Comparison of ENCODE assay signal across 16 cellular contexts in the genomic region with DNA sequence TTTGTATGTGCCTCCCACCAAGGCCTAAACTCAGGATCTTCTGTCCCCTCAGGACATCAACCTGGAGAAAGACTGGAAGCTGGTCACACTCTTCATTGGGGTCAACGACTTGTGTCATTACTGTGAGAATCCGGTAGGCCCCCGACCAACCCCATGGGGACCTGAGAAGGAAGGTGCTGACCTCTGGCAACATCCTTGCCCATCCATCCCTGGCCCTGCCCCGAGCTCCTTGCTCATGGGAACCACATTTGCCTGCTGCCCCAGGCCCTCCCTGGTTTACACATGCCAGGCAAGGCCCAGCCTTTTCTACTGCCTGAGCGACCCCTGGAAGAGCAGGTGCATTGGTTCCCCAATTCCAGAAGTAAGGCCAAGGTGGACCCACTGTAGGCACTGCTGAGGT.
A peak's percentile ranks its signal among the peaks of the same experiment; 100 is the strongest.
DNase-seq lines count a peak whose midpoint lies in the region; ATAC-seq lines count a peak whose summit lies in the region.
"Had no signal": no experiment of that assay in that cellular context is flagged by ENCODE, and none has a peak within 500 bp of the region (broad histone marks: within the 10 kb centered on the region; RNA-seq: fewer than 3 reads in every experiment).

No MANE protein-coding gene starts in this region.

- no peaks in the 10 kb centered on the region for H3K27me3 Mint-ChIP-seq in activated CD4-positive, alpha-beta T cell treated with anti-CD3 and anti-CD28 coated beads for 36 hours
- H3K27me3 Mint-ChIP-seq in activated naive CD8-positive, alpha-beta T cell treated with anti-CD3 and anti-CD28 coated beads, Interleukin-2, amount 50 U/mL, for 24 hours: no peaks in the 10 kb centered on the region
- no peaks in the 10 kb centered on the region for H3K27me3 Mint-ChIP-seq in stimulated activated naive B cell treated with anti-CD40 and anti-IgM and Interleukin-4, amounts not matched to agents 10 μg/mL and 1 μg/mL and 100 μg/mL, for 72 hours
- H3K27me3 Mint-ChIP-seq: activated CD8-positive, alpha-beta memory T cell treated with anti-CD3 and anti-CD28 coated beads, Interleukin-2, amount 10 ng/mL, durations not matched to agents 7 days and 5 days; IgD-negative memory B cell had no signal

- H3K9me3 Mint-ChIP-seq in activated CD4-positive, alpha-beta T cell treated with anti-CD3 and anti-CD28 coated beads for 36 hours (ENCODE audit: low read depth): peaks cover 5% of the 10 kb centered on the region
- no peaks in the 10 kb centered on the region for H3K9me3 Mint-ChIP-seq in activated naive CD8-positive, alpha-beta T cell treated with anti-CD3 and anti-CD28 coated beads, Interleukin-2, amount 50 U/mL, for 24 hours
- peaks cover 0 to 2% of the 10 kb centered on the region in 2 donors for H3K9me3 Mint-ChIP-seq in stimulated activated naive B cell treated with anti-CD40 and anti-IgM and Interleukin-4, amounts not matched to agents 10 μg/mL and 1 μg/mL and 100 μg/mL, for 72 hours

- no peak overlapping the region for H3K4me3 ChIP-seq in mucosa of stomach (ENCODE audit: low read length)
- H3K4me3 ChIP-seq in HAP-1: no peak overlapping the region

- H3K36me3 ChIP-seq in mucosa of stomach (ENCODE audit: control insufficient read depth, insufficient read depth, low read length) (no peaks in the 10 kb centered on the region), HAP-1 (replicated peaks) (no peaks in the 10 kb centered on the region)

- H3K9me3 ChIP-seq in mucosa of stomach (ENCODE audit: control insufficient read depth, low read length) (no peaks in the 10 kb centered on the region), HAP-1 (no peaks in the 10 kb centered on the region)
- H3K9me3 ChIP-seq: Caco-2 had no signal

- ATAC-seq in activated CD4-positive, alpha-beta T cell treated with anti-CD3 and anti-CD28 coated beads for 36 hours: no peak
- ATAC-seq in activated naive CD8-positive, alpha-beta T cell treated with anti-CD3 and anti-CD28 coated beads, Interleukin-2, amount 50 U/mL, for 24 hours: no peak
- ATAC-seq in stimulated activated naive B cell treated with anti-CD40 and anti-IgM and Interleukin-4, amounts not matched to agents 10 μg/mL and 1 μg/mL and 100 μg/mL, for 72 hours (replicated peaks): no peak
- ATAC-seq in HG02571 (IDR thresholded peaks at IDR 0.05; ENCODE audit: unreplicated experiment): no peak
- ATAC-seq: activated CD8-positive, alpha-beta memory T cell treated with anti-CD3 and anti-CD28 coated beads, Interleukin-2, amount 10 ng/mL, durations not matched to agents 7 days and 5 days had no signal

- DNase-seq in activated CD4-positive, alpha-beta T cell treated with anti-CD3 and anti-CD28 coated beads for 36 hours: no peak
- no peak for DNase-seq in activated CD4-positive, alpha-beta T cell treated with anti-CD3 and anti-CD28 coated beads for 48 hours
- no peak for DNase-seq in activated naive CD8-positive, alpha-beta T cell treated with anti-CD3 and anti-CD28 coated beads, Interleukin-2, amount 50 U/mL, for 24 hours
- no peak for DNase-seq in stimulated activated naive B cell treated with anti-CD40 and anti-IgM and Interleukin-4, amounts not matched to agents 10 μg/mL and 1 μg/mL and 100 μg/mL, for 72 hours
- DNase-seq in cerebellar nuclear complex (lab: John Stamatoyannopoulos, UW): no peak
- DNase-seq in HAP-1 (ENCODE audit: low spot score in 2 of 2): no peak
- DNase-seq: 8988T; activated CD8-positive, alpha-beta memory T cell treated with anti-CD3 and anti-CD28 coated beads, Interleukin-2, amount 10 ng/mL, durations not matched to agents 7 days and 5 days; Caco-2; head of caudate nucleus; mammary epithelial cell; NCI-H1436 treated with DMSO at 0.1 percent for 48 hours; NCI-H524 had no signal

- intact Hi-C loops in activated CD4-positive, alpha-beta T cell treated with anti-CD3 and anti-CD28 coated beads for 36 hours (cut with DNase I, micrococcal nuclease): loop anchor here in 1 of 2 experiments (10.0 kb wide), 1 partner anchor 1518 kb away; the partner anchor contains the start of gene YPEL5

- peak overlapping the region; percentile 62 for H3K27ac Mint-ChIP-seq in activated CD4-positive, alpha-beta T cell treated with anti-CD3 and anti-CD28 coated beads for 36 hours
- peak overlapping the region; percentile 39 for H3K27ac Mint-ChIP-seq in activated naive CD8-positive, alpha-beta T cell treated with anti-CD3 and anti-CD28 coated beads, Interleukin-2, amount 50 U/mL, for 24 hours
- peak overlapping the region; percentile 65 for H3K27ac Mint-ChIP-seq in stimulated activated naive B cell treated with anti-CD40 and anti-IgM and Interleukin-4, amounts not matched to agents 10 μg/mL and 1 μg/mL and 100 μg/mL, for 72 hours

- POLR2A ChIA-PET in activated CD4-positive, alpha-beta T cell treated with anti-CD3 and anti-CD28 coated beads for 36 hours (lab: Charles Lee): interaction anchor here (0.6 kb wide), 1 partner anchor 350 kb away, joined by 8 read pairs; no protein-coding TSS in a partner anchor

- H3K27me3 ChIP-seq in mucosa of stomach (ENCODE audit: control insufficient read depth, insufficient read depth, low read length): no peaks in the 10 kb centered on the region
- no peaks in the 10 kb centered on the region for H3K27me3 ChIP-seq in HAP-1 (ENCODE audit: low read depth)

- peaks cover 2% of the 10 kb centered on the region for H3K36me3 Mint-ChIP-seq in activated CD4-positive, alpha-beta T cell treated with anti-CD3 and anti-CD28 coated beads for 36 hours (ENCODE audit: low read depth)
- H3K36me3 Mint-ChIP-seq in activated naive CD8-positive, alpha-beta T cell treated with anti-CD3 and anti-CD28 coated beads, Interleukin-2, amount 50 U/mL, for 24 hours (ENCODE audit: low read depth): no peaks in the 10 kb centered on the region
- no peaks in the 10 kb centered on the region for H3K36me3 Mint-ChIP-seq in stimulated activated naive B cell treated with anti-CD40 and anti-IgM and Interleukin-4, amounts not matched to agents 10 μg/mL and 1 μg/mL and 100 μg/mL, for 72 hours
- H3K36me3 Mint-ChIP-seq: IgD-negative memory B cell had no signal

- CTCF ChIA-PET in activated CD4-positive, alpha-beta T cell treated with anti-CD3 and anti-CD28 coated beads for 36 hours (lab: Charles Lee): interaction anchor here (0.5 to 1.8 kb wide), 4 partner anchors 10 to 59 kb away, joined by 3 to 4 read pairs (median 3); no protein-coding TSS in a partner anchor

- peak overlapping the region; percentile 24 for H3K9ac ChIP-seq in mucosa of stomach (ENCODE audit: low read length)

- H3K4me1 Mint-ChIP-seq in activated CD4-positive, alpha-beta T cell treated with anti-CD3 and anti-CD28 coated beads for 36 hours: peaks cover 67% of the 10 kb centered on the region
- peaks cover 69% of the 10 kb centered on the region for H3K4me1 Mint-ChIP-seq in activated naive CD8-positive, alpha-beta T cell treated with anti-CD3 and anti-CD28 coated beads, Interleukin-2, amount 50 U/mL, for 24 hours
- peaks cover 34 to 61% of the 10 kb centered on the region in 2 donors for H3K4me1 Mint-ChIP-seq in stimulated activated naive B cell treated with anti-CD40 and anti-IgM and Interleukin-4, amounts not matched to agents 10 μg/mL and 1 μg/mL and 100 μg/mL, for 72 hours

- H3K4me3 Mint-ChIP-seq in activated CD4-positive, alpha-beta T cell treated with anti-CD3 and anti-CD28 coated beads for 36 hours: no peak overlapping the region
- no peak overlapping the region for H3K4me3 Mint-ChIP-seq in activated naive CD8-positive, alpha-beta T cell treated with anti-CD3 and anti-CD28 coated beads, Interleukin-2, amount 50 U/mL, for 24 hours
- H3K4me3 Mint-ChIP-seq in stimulated activated naive B cell treated with anti-CD40 and anti-IgM and Interleukin-4, amounts not matched to agents 10 μg/mL and 1 μg/mL and 100 μg/mL, for 72 hours: no peak overlapping the region
- H3K4me3 Mint-ChIP-seq: activated CD8-positive, alpha-beta memory T cell treated with anti-CD3 and anti-CD28 coated beads, Interleukin-2, amount 10 ng/mL, durations not matched to agents 7 days and 5 days had no signal

- in situ Hi-C loops in HAP-1 (cut with MboI; ENCODE audit: low sequenced_read_pairs): no loop called here

- peaks cover 50% of the 10 kb centered on the region for H3K4me1 ChIP-seq in mucosa of stomach (ENCODE audit: control insufficient read depth, insufficient read depth, low read length)
- peaks cover 17% of the 10 kb centered on the region for H3K4me1 ChIP-seq in HAP-1
